ENCODE assay signal across 1 cellular context in the genomic region with DNA sequence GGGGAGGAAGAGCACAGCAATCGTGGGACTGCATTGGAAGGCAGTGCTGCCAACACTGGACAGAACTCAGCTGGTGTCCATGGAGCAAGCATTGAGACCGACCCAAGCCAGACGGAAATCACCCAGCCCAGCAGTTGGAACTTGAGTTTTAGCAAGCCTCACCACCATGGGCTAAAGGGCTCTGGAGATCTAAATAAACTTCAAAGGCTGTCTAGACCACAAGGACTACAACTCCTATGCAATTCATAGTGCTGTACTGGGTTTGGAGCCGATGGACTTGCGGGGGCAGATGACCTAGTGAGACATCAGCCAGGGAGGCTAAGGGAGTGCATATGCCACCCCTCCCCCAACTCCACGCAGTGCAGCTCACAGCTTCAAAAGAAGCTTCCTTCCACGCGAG.
TF ChIP-seq lines count a peak whose summit lies in the region.

No MANE protein-coding gene starts in this region.

TF ChIP-seq in H1, 55 proteins besides CTCF, POLR2A, EP300 and RAD21 (continued from another document):
- no peak for TF ChIP-seq SIN3A (conservative IDR thresholded peaks at IDR 0.05 in 1 of 2, IDR thresholded peaks at IDR 0.05 in 1 of 2; ENCODE audit: low read depth in 1 of 2, low read length in 2 of 2)
- TF ChIP-seq BCL11A (IDR thresholded peaks at IDR 0.05; ENCODE audit: low read depth in 2 of 2, low read length in 2 of 2), result no peak
- TF ChIP-seq SAP30 (IDR thresholded peaks at IDR 0.05; ENCODE audit: insufficient read depth, insufficient replicate concordance, low read length), result no peak
- no peak for TF ChIP-seq EZH2 (IDR thresholded peaks at IDR 0.05; ENCODE audit: low read depth, low read length, severe bottlenecking)
- TF ChIP-seq ASH2L (IDR thresholded peaks at IDR 0.05; ENCODE audit: low read length), result no peak
- TF ChIP-seq SP4 (IDR thresholded peaks at IDR 0.05; ENCODE audit: low read length), result no peak
- TF ChIP-seq PHF8 (conservative IDR thresholded peaks at IDR 0.05; ENCODE audit: low read depth, low read length), result no peak
- no peak for TF ChIP-seq JUN (IDR thresholded peaks at IDR 0.05; ENCODE audit: low read depth, low read length)
- TF ChIP-seq SP1 (IDR thresholded peaks at IDR 0.05; ENCODE audit: low read depth, low read length), result no peak
- no peak for TF ChIP-seq MAFK (IDR thresholded peaks at IDR 0.05; ENCODE audit: low read depth, low read length)
- TF ChIP-seq, protein P1, sequence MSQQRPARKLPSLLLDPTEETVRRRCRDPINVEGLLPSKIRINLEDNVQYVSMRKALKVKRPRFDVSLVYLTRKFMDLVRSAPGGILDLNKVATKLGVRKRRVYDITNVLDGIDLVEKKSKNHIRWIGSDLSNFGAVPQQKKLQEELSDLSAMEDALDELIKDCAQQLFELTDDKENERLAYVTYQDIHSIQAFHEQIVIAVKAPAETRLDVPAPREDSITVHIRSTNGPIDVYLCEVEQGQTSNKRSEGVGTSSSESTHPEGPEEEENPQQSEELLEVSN (IDR thresholded peaks at IDR 0.05), result no peak
- no peak for TF ChIP-seq TAF7 (optimal IDR thresholded peaks at IDR 0.05; ENCODE audit: borderline replicate concordance, low read depth, low read length)
- TF ChIP-seq, protein P2, sequence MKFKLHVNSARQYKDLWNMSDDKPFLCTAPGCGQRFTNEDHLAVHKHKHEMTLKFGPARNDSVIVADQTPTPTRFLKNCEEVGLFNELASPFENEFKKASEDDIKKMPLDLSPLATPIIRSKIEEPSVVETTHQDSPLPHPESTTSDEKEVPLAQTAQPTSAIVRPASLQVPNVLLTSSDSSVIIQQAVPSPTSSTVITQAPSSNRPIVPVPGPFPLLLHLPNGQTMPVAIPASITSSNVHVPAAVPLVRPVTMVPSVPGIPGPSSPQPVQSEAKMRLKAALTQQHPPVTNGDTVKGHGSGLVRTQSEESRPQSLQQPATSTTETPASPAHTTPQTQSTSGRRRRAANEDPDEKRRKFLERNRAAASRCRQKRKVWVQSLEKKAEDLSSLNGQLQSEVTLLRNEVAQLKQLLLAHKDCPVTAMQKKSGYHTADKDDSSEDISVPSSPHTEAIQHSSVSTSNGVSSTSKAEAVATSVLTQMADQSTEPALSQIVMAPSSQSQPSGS (IDR thresholded peaks at IDR 0.05; ENCODE audit: low read length), result no peak
